In genomic region chr4:140069068-140069467, GRCh38 we compare ENCODE assay signal across 12 cellular contexts.
DNase-seq lines count a peak whose midpoint lies in the region; ATAC-seq and TF ChIP-seq lines count a peak whose summit lies in the region.
"Had no signal": no experiment of that assay in that cellular context is flagged by ENCODE, and none has a peak within 500 bp of the region (broad histone marks: within the 10 kb centered on the region; RNA-seq: fewer than 3 reads in every experiment).

No MANE protein-coding gene starts in this region.

- H3K27ac Mint-ChIP-seq in activated naive CD8-positive, alpha-beta T cell treated with anti-CD3 and anti-CD28 coated beads, Interleukin-2, amount 10 ng/mL, durations not matched to agents 7 days and 5 days = peak overlapping the region; percentile 37
- H3K27ac Mint-ChIP-seq in activated naive CD8-positive, alpha-beta T cell treated with anti-CD3 and anti-CD28 coated beads for 36 hours = no peak overlapping the region

- peaks cover 5% of the 10 kb centered on the region for H3K27me3 Mint-ChIP-seq in activated naive CD8-positive, alpha-beta T cell treated with anti-CD3 and anti-CD28 coated beads, Interleukin-2, amount 10 ng/mL, durations not matched to agents 7 days and 5 days
- H3K27me3 Mint-ChIP-seq in activated naive CD8-positive, alpha-beta T cell treated with anti-CD3 and anti-CD28 coated beads for 36 hours = peaks cover 13% of the 10 kb centered on the region

- H3K4me3 ChIP-seq in adipocyte (ENCODE audit: low read length) (no peak overlapping the region), upper lobe of right lung (no peak overlapping the region)
- H3K4me3 ChIP-seq: pancreas had no signal

- no peak for TF ChIP-seq CTCF in upper lobe of right lung (IDR thresholded peaks at IDR 0.05)

- H3K27me3 ChIP-seq in adipocyte (replicated peaks; ENCODE audit: control insufficient read depth, insufficient read depth, low read length) = no peaks in the 10 kb centered on the region
- no peaks in the 10 kb centered on the region for H3K27me3 ChIP-seq in upper lobe of right lung
- H3K27me3 ChIP-seq: pancreas had no signal

- no peak for ATAC-seq in activated naive CD8-positive, alpha-beta T cell treated with anti-CD3 and anti-CD28 coated beads, Interleukin-2, amount 10 ng/mL, durations not matched to agents 7 days and 5 days (ENCODE audit: low read depth)
- peak; percentile 68 for ATAC-seq in left ventricle myocardium superior
- ATAC-seq in upper lobe of right lung = peak; percentile 73
- no peak for ATAC-seq in GM18873 (IDR thresholded peaks at IDR 0.05; ENCODE audit: low FRiP score, unreplicated experiment)
- ATAC-seq: pancreas had no signal

- no peak for DNase-seq in activated naive CD8-positive, alpha-beta T cell treated with anti-CD3 and anti-CD28 coated beads, Interleukin-2, amount 10 ng/mL, durations not matched to agents 7 days and 5 days
- DNase-seq in activated naive CD8-positive, alpha-beta T cell treated with anti-CD3 and anti-CD28 coated beads for 36 hours = no peak
- DNase-seq in adipocyte (ENCODE audit: low read depth) = peak; percentile 88
- peak; percentile 43 for DNase-seq in left ventricle myocardium superior
- peak; percentile 66 for DNase-seq in upper lobe of right lung
- no peak for DNase-seq in HT-29 (ENCODE audit: low spot score)
- DNase-seq in NCI-H187 treated with DMSO at 0.1 percent for 48 hours (lab: John Stamatoyannopoulos, UW) = no peak
- DNase-seq: activated CD4-positive, CD25-positive, alpha-beta regulatory T cell; activated CD8-positive, alpha-beta memory T cell treated with anti-CD3 and anti-CD28 coated beads, Interleukin-2, amount 50 U/mL, for 4 hours; dermis blood vessel endothelial cell; pancreas had no signal

- no peaks in the 10 kb centered on the region for H3K36me3 ChIP-seq in adipocyte (ENCODE audit: control insufficient read depth, insufficient read depth, low read length, severe bottlenecking)
- no peaks in the 10 kb centered on the region for H3K36me3 ChIP-seq in upper lobe of right lung
- H3K36me3 ChIP-seq: pancreas had no signal

- no peak overlapping the region for H3K27ac ChIP-seq in upper lobe of right lung
- H3K27ac ChIP-seq: pancreas had no signal

- no peak overlapping the region for H3K9ac ChIP-seq in adipocyte (ENCODE audit: low read length)

- H3K36me3 Mint-ChIP-seq in activated naive CD8-positive, alpha-beta T cell treated with anti-CD3 and anti-CD28 coated beads, Interleukin-2, amount 10 ng/mL, durations not matched to agents 7 days and 5 days = peaks cover 10% of the 10 kb centered on the region
- peaks cover 5% of the 10 kb centered on the region for H3K36me3 Mint-ChIP-seq in activated naive CD8-positive, alpha-beta T cell treated with anti-CD3 and anti-CD28 coated beads for 36 hours

- POLR2A ChIA-PET in activated naive CD8-positive, alpha-beta T cell treated with anti-CD3 and anti-CD28 coated beads, Interleukin-2, amount 10 ng/mL, durations not matched to agents 7 days and 5 days (lab: Charles Lee) = interaction anchor here (1.0 to 4.0 kb wide), 2 partner anchors 48 to 82 kb away, joined by 3 to 20 read pairs; no protein-coding TSS in a partner anchor

- no peaks in the 10 kb centered on the region for H3K9me3 ChIP-seq in adipocyte (ENCODE audit: control insufficient read depth, low read length)
- H3K9me3 ChIP-seq in upper lobe of right lung = no peaks in the 10 kb centered on the region
- H3K9me3 ChIP-seq: pancreas had no signal

- peak overlapping the region; percentile 47 for H3K4me3 Mint-ChIP-seq in activated naive CD8-positive, alpha-beta T cell treated with anti-CD3 and anti-CD28 coated beads, Interleukin-2, amount 10 ng/mL, durations not matched to agents 7 days and 5 days
- H3K4me3 Mint-ChIP-seq in activated naive CD8-positive, alpha-beta T cell treated with anti-CD3 and anti-CD28 coated beads for 36 hours = no peak overlapping the region

- H3K9me3 Mint-ChIP-seq in activated naive CD8-positive, alpha-beta T cell treated with anti-CD3 and anti-CD28 coated beads, Interleukin-2, amount 10 ng/mL, durations not matched to agents 7 days and 5 days = peaks cover 2% of the 10 kb centered on the region
- peaks cover 5% of the 10 kb centered on the region for H3K9me3 Mint-ChIP-seq in activated naive CD8-positive, alpha-beta T cell treated with anti-CD3 and anti-CD28 coated beads for 36 hours

- H3K4me1 Mint-ChIP-seq in activated naive CD8-positive, alpha-beta T cell treated with anti-CD3 and anti-CD28 coated beads, Interleukin-2, amount 10 ng/mL, durations not matched to agents 7 days and 5 days = peaks cover 39% of the 10 kb centered on the region
- H3K4me1 Mint-ChIP-seq in activated naive CD8-positive, alpha-beta T cell treated with anti-CD3 and anti-CD28 coated beads for 36 hours = peaks cover 46% of the 10 kb centered on the region

- H3K4me1 ChIP-seq in adipocyte (ENCODE audit: control insufficient read depth, insufficient read depth, low read length) (peaks cover 48% of the 10 kb centered on the region), upper lobe of right lung (peaks cover 26% of the 10 kb centered on the region)

- intact Hi-C loops in left ventricle myocardium superior (cut with micrococcal nuclease) = no loop called here
- intact Hi-C loops in upper lobe of right lung (cut with DNase I) = no loop called here

Comparison
In these comparisons a context has a peak if more than half of its experiments do, and no peak if none do; other contexts are left out.
1. ATAC-seq: peak in left ventricle myocardium superior (single experiment) and upper lobe of right lung (single experiment); none in activated naive CD8-positive, alpha-beta T cell treated with anti-CD3 and anti-CD28 coated beads, Interleukin-2, amount 10 ng/mL, durations not matched to agents 7 days and 5 days (single experiment) and GM18873 (single experiment).
2. DNase-seq: peak in adipocyte (single experiment), left ventricle myocardium superior (single experiment) and upper lobe of right lung (single experiment); none in activated naive CD8-positive, alpha-beta T cell treated with anti-CD3 and anti-CD28 coated beads, Interleukin-2, amount 10 ng/mL, durations not matched to agents 7 days and 5 days (single experiment), activated naive CD8-positive, alpha-beta T cell treated with anti-CD3 and anti-CD28 coated beads for 36 hours (single experiment), HT-29 (single experiment) and NCI-H187 treated with DMSO at 0.1 percent for 48 hours (single experiment).